8 cellular contexts compared by ENCODE assay signal in the genomic region with DNA sequence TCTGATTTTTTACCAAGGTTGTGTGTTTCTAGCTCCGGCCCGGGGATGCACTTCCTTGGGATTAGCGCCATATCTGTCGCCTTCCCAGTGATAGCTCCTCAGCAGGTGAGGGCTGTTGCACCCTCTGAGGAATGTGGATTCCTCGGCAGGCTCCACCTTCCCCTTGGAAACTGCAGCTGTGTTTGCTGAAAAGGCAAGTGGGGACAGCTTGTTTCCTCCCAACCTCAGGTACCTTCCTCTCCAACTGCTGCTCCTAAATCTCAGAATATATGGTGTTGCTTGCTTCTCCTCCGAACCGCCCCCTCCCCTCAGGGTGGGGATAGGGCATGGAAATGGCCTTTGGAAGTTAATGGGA. TPM values are rescaled to one million over a fixed set of nuclear protein-coding genes. Genes with fewer than 3 reads are reported as not detected.
DNase-seq lines count a peak whose midpoint lies in the region; ATAC-seq and TF ChIP-seq lines count a peak whose summit lies in the region.

No MANE protein-coding gene starts in this region.

- no peak for TF ChIP-seq RAD21 in neural cell (conservative IDR thresholded peaks at IDR 0.05)

- H3K27ac Mint-ChIP-seq in endothelial cell (ENCODE audit: unreplicated experiment) = no peak overlapping the region

- H3K27ac ChIP-seq in neural cell (ENCODE audit: low read length) = peak overlapping the region; percentile 35

- H3K4me3 Mint-ChIP-seq in endothelial cell (ENCODE audit: unreplicated experiment) = peak overlapping the region; percentile 93

- no peaks in the 10 kb centered on the region for H3K36me3 ChIP-seq in neural cell (ENCODE audit: insufficient read depth, low read length)

- H4K20me1 ChIP-seq in neural cell (ENCODE audit: insufficient read depth) = no peaks in the 10 kb centered on the region

- no peak for TF ChIP-seq CTCF in endothelial cell (IDR thresholded peaks at IDR 0.05; ENCODE audit: unreplicated experiment)
- TF ChIP-seq CTCF in neural cell (IDR thresholded peaks at IDR 0.05; ENCODE audit: poor library complexity, severe bottlenecking) = no peak

- H3K27me3 Mint-ChIP-seq in endothelial cell (ENCODE audit: unreplicated experiment) = peaks cover 12% of the 10 kb centered on the region

- peak overlapping the region; percentile 82 for H3K9ac ChIP-seq in neural cell (ENCODE audit: low read length)

- peak; percentile 37 for DNase-seq in DMS53 (lab: John Stamatoyannopoulos, UW)
- peak; percentile 44 for DNase-seq in LoVo (ENCODE audit: low spot score)
- no peak for DNase-seq in endothelial cell (ENCODE audit: low spot score)
- no peak for DNase-seq in NCI-H446 treated with DMSO at 0.1 percent for 48 hours (lab: John Stamatoyannopoulos, UW)

- H3F3A ChIP-seq in neural cell (ENCODE audit: insufficient read depth, low read length, poor library complexity, severe bottlenecking) = no peaks in the 10 kb centered on the region

- peak overlapping the region; percentile 100 for H3K4me3 ChIP-seq in neural cell (ENCODE audit: low read length)

- ATAC-seq in HG03025 (IDR thresholded peaks at IDR 0.05; ENCODE audit: low FRiP score, unreplicated experiment) (no peak), GM21526 (IDR thresholded peaks at IDR 0.05; ENCODE audit: low FRiP score, unreplicated experiment) (no peak), GM18511 (IDR thresholded peaks at IDR 0.05; ENCODE audit: unreplicated experiment) (no peak)

- peak overlapping the region; percentile 98 for H2AFZ ChIP-seq in neural cell (ENCODE audit: low read depth, low read length)

- H3K9me3 ChIP-seq in neural cell (ENCODE audit: low read length) = no peaks in the 10 kb centered on the region

- H3K27me3 ChIP-seq in neural cell (ENCODE audit: insufficient read depth, low read depth, low read length) = peaks cover 4% of the 10 kb centered on the region

- H3K79me2 ChIP-seq in neural cell (replicated peaks; ENCODE audit: insufficient read depth, low read length) = no peaks in the 10 kb centered on the region

- no peak for TF ChIP-seq EP300 in neural cell (conservative IDR thresholded peaks at IDR 0.05; ENCODE audit: poor library complexity, severe bottlenecking)

- peaks cover 7% of the 10 kb centered on the region for H3K36me3 Mint-ChIP-seq in endothelial cell (ENCODE audit: low read depth, unreplicated experiment)

- H3K9me2 ChIP-seq in neural cell (ENCODE audit: insufficient read depth, low read length) = no peaks in the 10 kb centered on the region

- H3K4me1 Mint-ChIP-seq in endothelial cell (ENCODE audit: unreplicated experiment) = peaks cover 21% of the 10 kb centered on the region

- peak overlapping the region; percentile 64 for H3K4me2 ChIP-seq in neural cell (ENCODE audit: low read length)

- no peaks in the 10 kb centered on the region for H3K9me3 Mint-ChIP-seq in endothelial cell (ENCODE audit: unreplicated experiment)

TF ChIP-seq in neural cell, 6 proteins besides CTCF, POLR2A, EP300 and RAD21:
- TF ChIP-seq EZH2 (IDR thresholded peaks at IDR 0.05; ENCODE audit: borderline replicate concordance, insufficient read depth, low read length, poor library complexity, severe bottlenecking) (no peak), POLR2AphosphoS5 (IDR thresholded peaks at IDR 0.05) (no peak)
- TF ChIP-seq, protein P1, sequence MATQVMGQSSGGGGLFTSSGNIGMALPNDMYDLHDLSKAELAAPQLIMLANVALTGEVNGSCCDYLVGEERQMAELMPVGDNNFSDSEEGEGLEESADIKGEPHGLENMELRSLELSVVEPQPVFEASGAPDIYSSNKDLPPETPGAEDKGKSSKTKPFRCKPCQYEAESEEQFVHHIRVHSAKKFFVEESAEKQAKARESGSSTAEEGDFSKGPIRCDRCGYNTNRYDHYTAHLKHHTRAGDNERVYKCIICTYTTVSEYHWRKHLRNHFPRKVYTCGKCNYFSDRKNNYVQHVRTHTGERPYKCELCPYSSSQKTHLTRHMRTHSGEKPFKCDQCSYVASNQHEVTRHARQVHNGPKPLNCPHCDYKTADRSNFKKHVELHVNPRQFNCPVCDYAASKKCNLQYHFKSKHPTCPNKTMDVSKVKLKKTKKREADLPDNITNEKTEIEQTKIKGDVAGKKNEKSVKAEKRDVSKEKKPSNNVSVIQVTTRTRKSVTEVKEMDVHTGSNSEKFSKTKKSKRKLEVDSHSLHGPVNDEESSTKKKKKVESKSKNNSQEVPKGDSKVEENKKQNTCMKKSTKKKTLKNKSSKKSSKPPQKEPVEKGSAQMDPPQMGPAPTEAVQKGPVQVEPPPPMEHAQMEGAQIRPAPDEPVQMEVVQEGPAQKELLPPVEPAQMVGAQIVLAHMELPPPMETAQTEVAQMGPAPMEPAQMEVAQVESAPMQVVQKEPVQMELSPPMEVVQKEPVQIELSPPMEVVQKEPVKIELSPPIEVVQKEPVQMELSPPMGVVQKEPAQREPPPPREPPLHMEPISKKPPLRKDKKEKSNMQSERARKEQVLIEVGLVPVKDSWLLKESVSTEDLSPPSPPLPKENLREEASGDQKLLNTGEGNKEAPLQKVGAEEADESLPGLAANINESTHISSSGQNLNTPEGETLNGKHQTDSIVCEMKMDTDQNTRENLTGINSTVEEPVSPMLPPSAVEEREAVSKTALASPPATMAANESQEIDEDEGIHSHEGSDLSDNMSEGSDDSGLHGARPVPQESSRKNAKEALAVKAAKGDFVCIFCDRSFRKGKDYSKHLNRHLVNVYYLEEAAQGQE (IDR thresholded peaks at IDR 0.05; ENCODE audit: borderline replicate concordance) = no peak

RNA-seq across cellular contexts. Expression of a gene that starts 1.3 kb away (rescaled TPM):
- total RNA-seq in endothelial cell (ENCODE audit: unreplicated experiment) = 2.2 TPM
- 27.6 and 30.8 TPM in 2 replicates for polyA plus RNA-seq in neural cell
- polyA minus RNA-seq in neural cell = 41.6 and 42.6 TPM in 2 replicates

Comparison
In these comparisons a context has a peak if more than half of its experiments do, and no peak if none do; other contexts are left out.
1. DNase-seq: peak in DMS53 (single experiment) and LoVo (single experiment); none in endothelial cell (single experiment) and NCI-H446 treated with DMSO at 0.1 percent for 48 hours (single experiment).